In the genomic region with DNA sequence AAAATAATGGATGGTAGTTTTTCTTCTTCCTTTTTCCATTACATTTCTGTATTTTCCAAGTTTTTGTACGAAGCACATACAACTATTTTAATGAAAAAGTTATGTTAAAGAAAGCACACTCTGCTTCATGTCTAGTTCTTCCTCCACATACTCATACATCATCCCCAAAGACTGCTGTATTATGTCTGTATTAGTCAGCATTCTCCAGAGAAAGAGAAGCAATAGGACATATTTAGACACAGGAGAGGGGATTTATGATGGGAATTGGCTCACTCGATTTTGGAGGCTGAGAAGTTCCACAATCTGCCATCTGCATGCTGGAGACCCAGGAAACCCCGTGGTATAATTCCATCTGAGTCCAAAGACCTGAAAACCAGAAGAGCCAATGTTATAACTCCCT, we compare ENCODE assay signal across 37 cellular contexts. TPM values are rescaled to one million over a fixed set of nuclear protein-coding genes. Genes with fewer than 3 reads are reported as not detected.
A peak's percentile ranks its signal among the peaks of the same experiment; 100 is the strongest.
DNase-seq lines count a peak whose midpoint lies in the region; ATAC-seq, FAIRE-seq and TF ChIP-seq lines count a peak whose summit lies in the region.
"Had no signal": no experiment of that assay in that cellular context is flagged by ENCODE, and none has a peak within 500 bp of the region (broad histone marks: within the 10 kb centered on the region; RNA-seq: fewer than 3 reads in every experiment).

No MANE protein-coding gene starts in this region.

- no peak for TF ChIP-seq EP300 in sigmoid colon (IDR thresholded peaks at IDR 0.05)

- FAIRE-seq in astrocyte (lab: Jason Lieb, UNC), result no peak
- FAIRE-seq: A204.1, D721Med had no signal

- no peak overlapping the region for H3K4me3 Mint-ChIP-seq in astrocyte (ENCODE audit: unreplicated experiment)
- H3K4me3 Mint-ChIP-seq: activated CD4-positive, alpha-beta T cell treated with anti-CD3 and anti-CD28 coated beads, Interleukin-2, amount 10 ng/mL, durations not matched to agents 7 days and 5 days; activated CD8-positive, alpha-beta memory T cell treated with anti-CD3 and anti-CD28 coated beads, Interleukin-2, amount 10 ng/mL, durations not matched to agents 7 days and 5 days; activated naive CD8-positive, alpha-beta T cell treated with anti-CD3 and anti-CD28 coated beads for 36 hours; activated T-cell treated with anti-CD3 and anti-CD28 coated beads, Interleukin-2, amount 50 U/mL, for 4 hours; CD4-positive, CD25-positive, alpha-beta regulatory T cell; effector memory CD8-positive, alpha-beta T cell; neural crest cell; type B pancreatic cell had no signal

- H3K79me2 ChIP-seq in astrocyte (ENCODE audit: insufficient read depth, low read length), result no peaks in the 10 kb centered on the region

- H3K4me1 ChIP-seq in astrocyte (ENCODE audit: insufficient read depth, low read length) (no peaks in the 10 kb centered on the region), sigmoid colon (peaks cover 0 to 20% (median 11%) of the 10 kb centered on the region in 4 donors)

- no peak overlapping the region for H3K9ac ChIP-seq in astrocyte (ENCODE audit: low read length)
- H3K9ac ChIP-seq: KMS-11 had no signal

- no peaks in the 10 kb centered on the region for H3K36me3 Mint-ChIP-seq in astrocyte (ENCODE audit: low read depth, unreplicated experiment)
- H3K36me3 Mint-ChIP-seq: activated CD8-positive, alpha-beta memory T cell treated with anti-CD3 and anti-CD28 coated beads, Interleukin-2, amount 10 ng/mL, durations not matched to agents 7 days and 5 days; activated naive CD8-positive, alpha-beta T cell treated with anti-CD3 and anti-CD28 coated beads for 36 hours; CD4-positive, CD25-positive, alpha-beta regulatory T cell; type B pancreatic cell had no signal

- in situ Hi-C loops in Caki2 (cut with HindIII; ENCODE audit: low pct_unique_long_range_greater_than_20kb, low sequenced_read_pairs), result no loop called here

- DNase-seq in Caki2 (ENCODE audit: low read depth), result peak; percentile 37
- DNase-seq in astrocyte (ENCODE audit: low read depth), result no peak
- peak; percentile 43 for DNase-seq in kidney glomerular epithelial cell (lab: John Stamatoyannopoulos, UW)
- no peak for DNase-seq in sigmoid colon
- DNase-seq in NCI-H2171 treated with DMSO at 0.1 percent for 48 hours (lab: John Stamatoyannopoulos, UW), result no peak
- DNase-seq in NCI-H1436 (lab: John Stamatoyannopoulos, UW), result no peak
- DNase-seq: activated CD4-positive, alpha-beta T cell treated with anti-CD3 and anti-CD28 coated beads, Interleukin-2, amount 10 ng/mL, durations not matched to agents 7 days and 5 days; activated CD8-positive, alpha-beta memory T cell treated with anti-CD3 and anti-CD28 coated beads, Interleukin-2, amount 10 ng/mL, durations not matched to agents 7 days and 5 days; activated gamma-delta T cell; activated naive CD8-positive, alpha-beta T cell treated with anti-CD3 and anti-CD28 coated beads for 36 hours; activated T-cell treated with anti-CD3 and anti-CD28 coated beads, Interleukin-2, amount 50 U/mL, for 4 hours; CD4-positive, CD25-positive, alpha-beta regulatory T cell; DND-41; effector memory CD8-positive, alpha-beta T cell; foreskin fibroblast; HCEC 1CT; heart right ventricle; NCI-H1417 treated with DMSO at 0.1 percent for 48 hours; NCI-H2081; NCI-H226; NCI-H69; posterior cingulate gyrus; SHP77; stimulated activated CD4-positive, alpha-beta T cell treated with anti-CD3 and anti-CD28 coated beads, Interleukin-4, amount 100 ng/mL, for 1 hour; WERI-Rb-1 had no signal

- no peak for TF ChIP-seq POLR2A in sigmoid colon (IDR thresholded peaks at IDR 0.05)

- no peaks in the 10 kb centered on the region for H3K27me3 ChIP-seq in astrocyte (ENCODE audit: insufficient read depth, low read length)
- no peaks in the 10 kb centered on the region for H3K27me3 ChIP-seq in sigmoid colon
- H3K27me3 ChIP-seq: ascending aorta, heart right ventricle had no signal

- peaks cover 9% of the 10 kb centered on the region for H3K4me1 Mint-ChIP-seq in astrocyte (ENCODE audit: low read depth, unreplicated experiment)
- H3K4me1 Mint-ChIP-seq: activated CD4-positive, alpha-beta T cell treated with anti-CD3 and anti-CD28 coated beads, Interleukin-2, amount 10 ng/mL, durations not matched to agents 7 days and 5 days; activated CD8-positive, alpha-beta memory T cell treated with anti-CD3 and anti-CD28 coated beads, Interleukin-2, amount 10 ng/mL, durations not matched to agents 7 days and 5 days; activated naive CD8-positive, alpha-beta T cell treated with anti-CD3 and anti-CD28 coated beads for 36 hours; CD4-positive, CD25-positive, alpha-beta regulatory T cell; neural crest cell had no signal

- ATAC-seq in HG02840 (IDR thresholded peaks at IDR 0.05; ENCODE audit: low FRiP score, unreplicated experiment), result no peak
- no peak for ATAC-seq in HG03097 (IDR thresholded peaks at IDR 0.05; ENCODE audit: low FRiP score, unreplicated experiment)
- ATAC-seq: activated CD8-positive, alpha-beta memory T cell treated with anti-CD3 and anti-CD28 coated beads, Interleukin-2, amount 10 ng/mL, durations not matched to agents 7 days and 5 days; activated T-cell treated with anti-CD3 and anti-CD28 coated beads, Interleukin-2, amount 50 U/mL, for 4 hours; effector memory CD8-positive, alpha-beta T cell; sciatic nerve had no signal

- H3K4me3 ChIP-seq in astrocyte (ENCODE audit: insufficient read depth, low read depth, low read length), result no peak overlapping the region
- no peak overlapping the region for H3K4me3 ChIP-seq in sigmoid colon
- H3K4me3 ChIP-seq: ascending aorta, heart right ventricle had no signal

- H2AFZ ChIP-seq in astrocyte (ENCODE audit: low read depth, low read length), result no peak overlapping the region

- intact Hi-C loops in sigmoid colon (cut with DNase I), result no loop called here

- TF ChIP-seq CTCF in astrocyte (IDR thresholded peaks at IDR 0.05; ENCODE audit: insufficient read depth, low read depth, low read length) (no peak), sigmoid colon (IDR thresholded peaks at IDR 0.05) (no peak)

- H3K9me3 Mint-ChIP-seq in astrocyte (ENCODE audit: unreplicated experiment), result no peaks in the 10 kb centered on the region
- H3K9me3 Mint-ChIP-seq: activated CD4-positive, alpha-beta T cell treated with anti-CD3 and anti-CD28 coated beads, Interleukin-2, amount 10 ng/mL, durations not matched to agents 7 days and 5 days; activated naive CD8-positive, alpha-beta T cell treated with anti-CD3 and anti-CD28 coated beads for 36 hours; activated T-cell treated with anti-CD3 and anti-CD28 coated beads, Interleukin-2, amount 50 U/mL, for 4 hours; CD4-positive, CD25-positive, alpha-beta regulatory T cell; effector memory CD8-positive, alpha-beta T cell; neural crest cell; type B pancreatic cell had no signal

- H3K36me3 ChIP-seq in astrocyte (ENCODE audit: insufficient read depth, low read length) (no peaks in the 10 kb centered on the region), sigmoid colon (no peaks in the 10 kb centered on the region)
- H3K36me3 ChIP-seq: ascending aorta, heart right ventricle, WERI-Rb-1 had no signal

- WGBS in sigmoid colon, 2 donors, result 65 to 67% methylated on average over 3 of the region's 3 CpGs

- H3K27me3 Mint-ChIP-seq in astrocyte (ENCODE audit: low read depth, unreplicated experiment), result no peaks in the 10 kb centered on the region
- H3K27me3 Mint-ChIP-seq: activated CD4-positive, alpha-beta T cell treated with anti-CD3 and anti-CD28 coated beads, Interleukin-2, amount 10 ng/mL, durations not matched to agents 7 days and 5 days; CD4-positive, CD25-positive, alpha-beta regulatory T cell; effector memory CD8-positive, alpha-beta T cell; type B pancreatic cell had no signal

- peak overlapping the region; percentile 82 for H3K27ac Mint-ChIP-seq in astrocyte (ENCODE audit: unreplicated experiment)
- H3K27ac Mint-ChIP-seq: activated CD4-positive, alpha-beta T cell treated with anti-CD3 and anti-CD28 coated beads, Interleukin-2, amount 10 ng/mL, durations not matched to agents 7 days and 5 days; activated CD8-positive, alpha-beta memory T cell treated with anti-CD3 and anti-CD28 coated beads, Interleukin-2, amount 10 ng/mL, durations not matched to agents 7 days and 5 days; activated naive CD8-positive, alpha-beta T cell treated with anti-CD3 and anti-CD28 coated beads for 36 hours; CD4-positive, CD25-positive, alpha-beta regulatory T cell; effector memory CD8-positive, alpha-beta T cell; type B pancreatic cell had no signal

- H4K20me1 ChIP-seq in astrocyte (ENCODE audit: insufficient read depth, low read length), result no peaks in the 10 kb centered on the region

- H3K9me3 ChIP-seq in astrocyte (ENCODE audit: insufficient read depth, low read depth, low read length) (no peaks in the 10 kb centered on the region), sigmoid colon (no peaks in the 10 kb centered on the region)
- H3K9me3 ChIP-seq: ascending aorta, heart right ventricle had no signal

- H3K4me2 ChIP-seq in astrocyte (ENCODE audit: low read length), result no peak overlapping the region
- H3K4me2 ChIP-seq: KMS-11 had no signal

- H3K27ac ChIP-seq in astrocyte (ENCODE audit: low read depth, low read length), result no peak overlapping the region
- H3K27ac ChIP-seq in sigmoid colon, result peak overlapping the region; percentile 67 to 78 (median 72)
- H3K27ac ChIP-seq: heart right ventricle, HL-60, KMS-11, WERI-Rb-1 had no signal

RNA-seq across cellular contexts. Expression of a gene that starts 10.1 kb away (rescaled TPM):
- not detected in 2 replicates for total RNA-seq in Caki2 (2014; rRNA removed; shearing (Covaris generic); ENCODE audit: low replicate concordance)
- 0.14 TPM in 1 of 2 replicates, not detected in the other for total RNA-seq in astrocyte
- total RNA-seq in sigmoid colon, result under 1 TPM in 1 of 4 donors, not detected in 3; 0.49 TPM
- polyA plus RNA-seq in sigmoid colon, result 1 to 10 TPM in 1 of 3 donors, under 1 TPM in 1, not detected in 1; 0.06 to 1.2 TPM
- total RNA-seq: activated CD4-positive, alpha-beta T cell treated with anti-CD3 and anti-CD28 coated beads, Interleukin-2, amount 10 ng/mL, durations not matched to agents 7 days and 5 days; activated naive CD8-positive, alpha-beta T cell treated with anti-CD3 and anti-CD28 coated beads for 36 hours; ascending aorta; cardiac septum; CD4-positive, CD25-positive, alpha-beta regulatory T cell; heart right ventricle; neural crest cell; sciatic nerve had no signal
- polyA plus RNA-seq: CD4-positive, CD25-positive, alpha-beta regulatory T cell; heart right ventricle had no signal

RNA-seq across cellular contexts. Expression of a gene that starts 31.9 kb away (rescaled TPM):
- 3.2 and 8.0 TPM in 2 replicates for total RNA-seq in Caki2 (2014; rRNA removed; shearing (Covaris generic); ENCODE audit: low replicate concordance)
- total RNA-seq in astrocyte (0.67 TPM in 1 of 2 replicates, not detected in the other), sigmoid colon (10 to 100 TPM in 1 of 4 donors, 1 to 10 TPM in 3; 2.8 to 11.4 (median 4.0) TPM)
- polyA plus RNA-seq in sigmoid colon, result 1 to 10 TPM in 2 of 3 donors, under 1 TPM in 1; 0.69 to 4.2 (median 1.3) TPM
- total RNA-seq: activated CD4-positive, alpha-beta T cell treated with anti-CD3 and anti-CD28 coated beads, Interleukin-2, amount 10 ng/mL, durations not matched to agents 7 days and 5 days; activated CD8-positive, alpha-beta memory T cell treated with anti-CD3 and anti-CD28 coated beads, Interleukin-2, amount 10 ng/mL, durations not matched to agents 7 days and 5 days; activated naive CD8-positive, alpha-beta T cell treated with anti-CD3 and anti-CD28 coated beads for 36 hours; activated T-cell treated with anti-CD3 and anti-CD28 coated beads, Interleukin-2, amount 50 U/mL, for 4 hours; ascending aorta; CD4-positive, CD25-positive, alpha-beta regulatory T cell; neural crest cell had no signal
- polyA plus RNA-seq: CD4-positive, CD25-positive, alpha-beta regulatory T cell had no signal

RNA-seq across cellular contexts. Expression of a gene that starts 36.7 kb away (rescaled TPM):
- total RNA-seq in Caki2 (2014; rRNA removed; shearing (Covaris generic); ENCODE audit: low replicate concordance), result not detected in 2 replicates
- not detected in 2 replicates for total RNA-seq in astrocyte
- not detected for total RNA-seq in sigmoid colon
- polyA plus RNA-seq in sigmoid colon, result not detected
- total RNA-seq: activated CD4-positive, alpha-beta T cell treated with anti-CD3 and anti-CD28 coated beads, Interleukin-2, amount 10 ng/mL, durations not matched to agents 7 days and 5 days; activated CD8-positive, alpha-beta memory T cell treated with anti-CD3 and anti-CD28 coated beads, Interleukin-2, amount 10 ng/mL, durations not matched to agents 7 days and 5 days; activated naive CD8-positive, alpha-beta T cell treated with anti-CD3 and anti-CD28 coated beads for 36 hours; activated T-cell treated with anti-CD3 and anti-CD28 coated beads, Interleukin-2, amount 50 U/mL, for 4 hours; ascending aorta; cardiac septum; CD4-positive, CD25-positive, alpha-beta regulatory T cell; epithelial cell of proximal tubule; heart right ventricle; neural crest cell; sciatic nerve had no signal
- polyA plus RNA-seq: CD4-positive, CD25-positive, alpha-beta regulatory T cell; heart right ventricle had no signal

Comparison
In these comparisons a context has a peak if more than half of its experiments do, and no peak if none do; other contexts are left out.
1. DNase-seq: peak in Caki2 (single experiment) and kidney glomerular epithelial cell (single experiment); none in astrocyte (single experiment), sigmoid colon (single experiment), NCI-H2171 treated with DMSO at 0.1 percent for 48 hours (single experiment) and NCI-H1436 (single experiment).